Comparison of ENCODE assay signal across 21 cellular contexts in the genomic region with DNA sequence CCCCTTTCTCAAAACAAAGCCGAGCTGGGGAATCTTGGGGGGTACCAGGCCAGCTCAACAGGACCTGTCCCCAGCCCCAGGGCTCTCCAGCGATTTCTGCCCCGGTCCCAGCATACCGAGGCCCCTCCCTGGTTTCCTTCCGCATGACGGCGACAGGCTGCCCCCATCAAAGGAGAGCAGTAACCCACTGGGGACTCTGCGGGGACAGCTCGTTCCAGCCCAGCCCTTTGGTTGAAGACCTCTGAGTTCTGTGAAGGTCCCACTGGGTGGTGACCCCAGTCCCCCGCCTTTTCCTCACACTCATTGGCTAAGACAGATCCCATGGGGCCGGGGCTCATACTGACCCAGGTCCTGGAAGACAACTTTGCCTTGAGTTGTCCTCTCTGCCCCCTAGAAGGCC. TPM values are rescaled to one million over a fixed set of nuclear protein-coding genes. Genes with fewer than 3 reads are reported as not detected.
A peak's percentile ranks its signal among the peaks of the same experiment; 100 is the strongest.
DNase-seq lines count a peak whose midpoint lies in the region; ATAC-seq and TF ChIP-seq lines count a peak whose summit lies in the region.
"Had no signal": no experiment of that assay in that cellular context is flagged by ENCODE, and none has a peak within 500 bp of the region (broad histone marks: within the 10 kb centered on the region; RNA-seq: fewer than 3 reads in every experiment).

No MANE protein-coding gene starts in this region.

- no peak for ATAC-seq in activated naive CD8-positive, alpha-beta T cell treated with anti-CD3 and anti-CD28 coated beads, Interleukin-2, amount 50 U/mL, for 24 hours
- ATAC-seq in upper lobe of right lung: no peak

- DNase-seq in activated naive CD8-positive, alpha-beta T cell treated with anti-CD3 and anti-CD28 coated beads, Interleukin-2, amount 50 U/mL, for 24 hours: no peak
- DNase-seq in activated naive CD8-positive, alpha-beta T cell treated with anti-CD3 and anti-CD28 coated beads for 36 hours: no peak
- DNase-seq in left ventricle myocardium inferior (peak; percentile 66), neural progenitor cell (ENCODE audit: low spot score) (peak; percentile 3), upper lobe of right lung (peak; percentile 59), NCI-H524 treated with DMSO at 0.1 percent for 48 hours (lab: John Stamatoyannopoulos, UW) (no peak), SHP77 treated with DMSO at 0.1 percent for 48 hours (lab: John Stamatoyannopoulos, UW) (no peak), ovary (no peak)
- DNase-seq: C1 segment of cervical spinal cord, DMS153, EL, HFFc6, KBM-7, NCI-H1092 treated with DMSO at 0.1 percent for 48 hours, NCI-H1694, NCI-H446 treated with DMSO at 0.1 percent for 48 hours, NCI-H774, Peyer's patch had no signal

- H3K9me3 Mint-ChIP-seq in activated naive CD8-positive, alpha-beta T cell treated with anti-CD3 and anti-CD28 coated beads, Interleukin-2, amount 50 U/mL, for 24 hours: no peaks in the 10 kb centered on the region
- H3K9me3 Mint-ChIP-seq in activated naive CD8-positive, alpha-beta T cell treated with anti-CD3 and anti-CD28 coated beads for 36 hours: no peaks in the 10 kb centered on the region
- no peaks in the 10 kb centered on the region for H3K9me3 Mint-ChIP-seq in neural progenitor cell
- H3K9me3 Mint-ChIP-seq: HFFc6 had no signal

- H3K4me1 ChIP-seq in left ventricle myocardium inferior: peaks cover 88% of the 10 kb centered on the region
- H3K4me1 ChIP-seq in neural progenitor cell: peaks cover 12% of the 10 kb centered on the region
- H3K4me1 ChIP-seq in upper lobe of right lung: peaks cover 19% of the 10 kb centered on the region
- peaks cover 9% of the 10 kb centered on the region for H3K4me1 ChIP-seq in ovary (ENCODE audit: insufficient read depth)

- TF ChIP-seq EP300 in ovary (IDR thresholded peaks at IDR 0.05): no peak

- peaks cover 20% of the 10 kb centered on the region for H3K27me3 ChIP-seq in left ventricle myocardium inferior (ENCODE audit: low read depth)
- peaks cover 37% of the 10 kb centered on the region for H3K27me3 ChIP-seq in neural progenitor cell
- H3K27me3 ChIP-seq in upper lobe of right lung: peaks cover 21% of the 10 kb centered on the region
- no peaks in the 10 kb centered on the region for H3K27me3 ChIP-seq in ovary

- peak overlapping the region; percentile 72 for H3K4me3 ChIP-seq in left ventricle myocardium inferior
- H3K4me3 ChIP-seq in neural progenitor cell: no peak overlapping the region
- H3K4me3 ChIP-seq in upper lobe of right lung: no peak overlapping the region
- no peak overlapping the region for H3K4me3 ChIP-seq in ovary
- H3K4me3 ChIP-seq: Peyer's patch had no signal

- intact Hi-C loops in left ventricle myocardium inferior (cut with micrococcal nuclease) (no loop called here), upper lobe of right lung (cut with DNase I) (no loop called here), ovary (cut with DNase I) (no loop called here)

- no peak for TF ChIP-seq POLR2A in ovary (IDR thresholded peaks at IDR 0.05)

- H3K79me2 ChIP-seq in neural progenitor cell (ENCODE audit: low read depth): no peaks in the 10 kb centered on the region

- H3K27ac Mint-ChIP-seq in activated naive CD8-positive, alpha-beta T cell treated with anti-CD3 and anti-CD28 coated beads, Interleukin-2, amount 50 U/mL, for 24 hours: peak overlapping the region; percentile 11
- H3K27ac Mint-ChIP-seq in activated naive CD8-positive, alpha-beta T cell treated with anti-CD3 and anti-CD28 coated beads for 36 hours: no peak overlapping the region
- no peak overlapping the region for H3K27ac Mint-ChIP-seq in neural progenitor cell
- H3K27ac Mint-ChIP-seq: HFFc6 had no signal

- H3K4me2 ChIP-seq in neural progenitor cell: no peak overlapping the region

- no peaks in the 10 kb centered on the region for H3F3A ChIP-seq in neural progenitor cell (ENCODE audit: low read depth)

- H4K20me1 ChIP-seq in neural progenitor cell (ENCODE audit: low read depth): no peaks in the 10 kb centered on the region

- WGBS in ovary, 3 donors: 86 to 91% (median 87%) methylated on average over 11 of the region's 11 CpGs

- TF ChIP-seq CTCF in left ventricle myocardium inferior (IDR thresholded peaks at IDR 0.05; ENCODE audit: borderline replicate concordance) (no peak), neural progenitor cell (IDR thresholded peaks at IDR 0.05) (no peak), upper lobe of right lung (IDR thresholded peaks at IDR 0.05) (no peak), ovary (IDR thresholded peaks at IDR 0.05) (no peak)

- no peak overlapping the region for H3K9ac ChIP-seq in neural progenitor cell

- H3K36me3 Mint-ChIP-seq in activated naive CD8-positive, alpha-beta T cell treated with anti-CD3 and anti-CD28 coated beads, Interleukin-2, amount 50 U/mL, for 24 hours (ENCODE audit: low read depth): no peaks in the 10 kb centered on the region
- H3K36me3 Mint-ChIP-seq in activated naive CD8-positive, alpha-beta T cell treated with anti-CD3 and anti-CD28 coated beads for 36 hours: no peaks in the 10 kb centered on the region
- no peaks in the 10 kb centered on the region for H3K36me3 Mint-ChIP-seq in neural progenitor cell

- no peak overlapping the region for H3K4me3 Mint-ChIP-seq in activated naive CD8-positive, alpha-beta T cell treated with anti-CD3 and anti-CD28 coated beads, Interleukin-2, amount 50 U/mL, for 24 hours
- no peak overlapping the region for H3K4me3 Mint-ChIP-seq in activated naive CD8-positive, alpha-beta T cell treated with anti-CD3 and anti-CD28 coated beads for 36 hours
- no peak overlapping the region for H3K4me3 Mint-ChIP-seq in neural progenitor cell
- H3K4me3 Mint-ChIP-seq: HFFc6 had no signal

- peaks cover 25% of the 10 kb centered on the region for H3K27me3 Mint-ChIP-seq in activated naive CD8-positive, alpha-beta T cell treated with anti-CD3 and anti-CD28 coated beads, Interleukin-2, amount 50 U/mL, for 24 hours
- peaks cover 23% of the 10 kb centered on the region for H3K27me3 Mint-ChIP-seq in activated naive CD8-positive, alpha-beta T cell treated with anti-CD3 and anti-CD28 coated beads for 36 hours
- peaks cover 37% of the 10 kb centered on the region for H3K27me3 Mint-ChIP-seq in neural progenitor cell (ENCODE audit: insufficient read depth, low read depth)

- H3K27ac ChIP-seq in left ventricle myocardium inferior (replicated peaks): peak overlapping the region; percentile 93
- no peak overlapping the region for H3K27ac ChIP-seq in neural progenitor cell
- H3K27ac ChIP-seq in upper lobe of right lung: peak overlapping the region; percentile 42
- no peak overlapping the region for H3K27ac ChIP-seq in ovary
- H3K27ac ChIP-seq: 22Rv1, Peyer's patch had no signal

- H3K4me1 Mint-ChIP-seq in activated naive CD8-positive, alpha-beta T cell treated with anti-CD3 and anti-CD28 coated beads, Interleukin-2, amount 50 U/mL, for 24 hours: peaks cover 7% of the 10 kb centered on the region
- peaks cover 4% of the 10 kb centered on the region for H3K4me1 Mint-ChIP-seq in activated naive CD8-positive, alpha-beta T cell treated with anti-CD3 and anti-CD28 coated beads for 36 hours
- peaks cover 11% of the 10 kb centered on the region for H3K4me1 Mint-ChIP-seq in neural progenitor cell

- H3K36me3 ChIP-seq in left ventricle myocardium inferior (no peaks in the 10 kb centered on the region), neural progenitor cell (no peaks in the 10 kb centered on the region), upper lobe of right lung (no peaks in the 10 kb centered on the region), ovary (no peaks in the 10 kb centered on the region)
- H3K36me3 ChIP-seq: Peyer's patch had no signal

- H2AFZ ChIP-seq in neural progenitor cell (replicated peaks): no peak overlapping the region

- H3K9me3 ChIP-seq in left ventricle myocardium inferior (replicated peaks): no peaks in the 10 kb centered on the region
- no peaks in the 10 kb centered on the region for H3K9me3 ChIP-seq in neural progenitor cell (ENCODE audit: low read depth)
- H3K9me3 ChIP-seq in upper lobe of right lung: no peaks in the 10 kb centered on the region
- H3K9me3 ChIP-seq in ovary: no peaks in the 10 kb centered on the region
- H3K9me3 ChIP-seq: Peyer's patch had no signal

RNA-seq across cellular contexts. Expression of gene SMTNL2, which starts 4.1 kb away (rescaled TPM):
- total RNA-seq in activated naive CD8-positive, alpha-beta T cell treated with anti-CD3 and anti-CD28 coated beads for 36 hours: not detected
- 33.4 TPM for total RNA-seq in left ventricle myocardium inferior
- 3.0 and 5.2 TPM in 2 replicates for total RNA-seq in neural progenitor cell (ENCODE audit: low replicate concordance)
- total RNA-seq in upper lobe of right lung: 2.7 TPM
- total RNA-seq in ovary: 10 to 100 TPM in 5 of 7 donors, 1 to 10 TPM in 2; 3.7 to 34.3 (median 17.8) TPM
- 1 to 10 TPM; 4.7 to 4.8 TPM for polyA plus RNA-seq in ovary
- total RNA-seq: HFFc6, MCF 10A had no signal

RNA-seq across cellular contexts. Expression of gene GGT6, which starts 28.0 kb away (rescaled TPM):
- not detected for total RNA-seq in activated naive CD8-positive, alpha-beta T cell treated with anti-CD3 and anti-CD28 coated beads for 36 hours
- total RNA-seq in left ventricle myocardium inferior (not detected), neural progenitor cell (ENCODE audit: low replicate concordance) (not detected in 2 replicates), upper lobe of right lung (5.6 TPM), ovary (10 to 100 TPM in 1 of 7 donors, 1 to 10 TPM in 4, under 1 TPM in 2; 0.58 to 31.5 (median 1.5) TPM)
- polyA plus RNA-seq in ovary: under 1 TPM; 0.08 to 0.36 TPM
- total RNA-seq: H1, HFFc6, MCF 10A had no signal

RNA-seq across cellular contexts. Expression of gene MYBBP1A, which starts 33.2 kb away (rescaled TPM):
- 100 to 1,000 TPM; 174 to 176 TPM for total RNA-seq in activated naive CD8-positive, alpha-beta T cell treated with anti-CD3 and anti-CD28 coated beads for 36 hours
- total RNA-seq in left ventricle myocardium inferior: 21.3 TPM
- total RNA-seq in neural progenitor cell (ENCODE audit: low replicate concordance): 17.4 and 44.6 TPM in 2 replicates
- 46.7 TPM for total RNA-seq in upper lobe of right lung
- total RNA-seq in ovary: 10 to 100 TPM; 18.5 to 71.4 (median 46.4) TPM
- polyA plus RNA-seq in ovary: 10 to 100 TPM; 12.7 to 24.3 TPM

RNA-seq across cellular contexts. Expression of gene ALOX15, which starts 53.1 kb away (rescaled TPM):
- under 1 TPM; 0.18 to 0.25 TPM for total RNA-seq in activated naive CD8-positive, alpha-beta T cell treated with anti-CD3 and anti-CD28 coated beads for 36 hours
- 0.33 TPM for total RNA-seq in left ventricle myocardium inferior
- 0.12 TPM in 1 of 2 replicates, not detected in the other for total RNA-seq in neural progenitor cell (ENCODE audit: low replicate concordance)
- 1.7 TPM for total RNA-seq in upper lobe of right lung
- 1 to 10 TPM in 2 of 7 donors, under 1 TPM in 2, not detected in 3; 0.07 to 4.1 (median 1.4) TPM for total RNA-seq in ovary
- polyA plus RNA-seq in ovary: under 1 TPM; 0.17 to 0.58 TPM
- total RNA-seq: HFFc6, MCF 10A, Peyer's patch had no signal

Comparison
In these comparisons a context has a peak if more than half of its experiments do, and no peak if none do; other contexts are left out.
1. DNase-seq: peak in left ventricle myocardium inferior (single experiment), neural progenitor cell (single experiment) and upper lobe of right lung (single experiment); none in activated naive CD8-positive, alpha-beta T cell treated with anti-CD3 and anti-CD28 coated beads, Interleukin-2, amount 50 U/mL, for 24 hours (single experiment), activated naive CD8-positive, alpha-beta T cell treated with anti-CD3 and anti-CD28 coated beads for 36 hours (single experiment), NCI-H524 treated with DMSO at 0.1 percent for 48 hours (single experiment), SHP77 treated with DMSO at 0.1 percent for 48 hours (single experiment) and ovary (0 of 5).
2. H3K27ac ChIP-seq: peak in left ventricle myocardium inferior (single experiment) and upper lobe of right lung (single experiment); none in neural progenitor cell (single experiment) and ovary (0 of 2).